19 cellular contexts compared by ENCODE assay signal in the genomic region with DNA sequence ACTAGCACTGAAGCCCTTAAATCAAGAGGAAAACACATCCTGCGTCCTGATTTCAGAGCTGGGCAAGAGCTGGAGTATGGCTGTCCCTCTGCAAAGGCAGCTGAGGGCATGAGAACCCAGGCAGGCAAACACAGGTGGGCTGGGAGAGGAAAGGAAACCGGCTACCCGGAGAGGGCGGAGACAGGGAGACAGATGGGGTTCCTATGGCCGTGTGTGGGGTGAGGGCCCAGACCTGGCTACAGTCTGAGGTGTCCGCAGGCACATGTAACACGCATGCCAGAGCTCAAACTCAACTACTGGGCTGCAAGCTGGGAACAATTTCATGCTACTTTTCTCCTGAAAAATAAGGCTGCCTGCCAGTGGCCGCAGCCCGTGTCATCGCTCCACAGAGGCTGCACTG. TPM values are rescaled to one million over a fixed set of nuclear protein-coding genes. Genes with fewer than 3 reads are reported as not detected.
DNase-seq lines count a peak whose midpoint lies in the region; ATAC-seq and TF ChIP-seq lines count a peak whose summit lies in the region.
"Had no signal": no experiment of that assay in that cellular context is flagged by ENCODE, and none has a peak within 500 bp of the region (broad histone marks: within the 10 kb centered on the region; RNA-seq: fewer than 3 reads in every experiment).

No MANE protein-coding gene starts in this region.

- peaks cover 12% of the 10 kb centered on the region for H3K4me1 ChIP-seq in testis

- peak overlapping the region; percentile 47 for H3K4me3 Mint-ChIP-seq in activated naive CD8-positive, alpha-beta T cell treated with anti-CD3 and anti-CD28 coated beads for 36 hours

- TF ChIP-seq POLR2A in testis (IDR thresholded peaks at IDR 0.05), result no peak

- H3K27ac Mint-ChIP-seq in activated naive CD8-positive, alpha-beta T cell treated with anti-CD3 and anti-CD28 coated beads for 36 hours, result no peak overlapping the region

- in situ Hi-C loops in KBM-7 (cut with MboI; ENCODE audit: low pct_unique_long_range_greater_than_20kb, low sequenced_read_pairs), result no loop called here

- no peak overlapping the region for H3K27ac ChIP-seq in testis
- H3K27ac ChIP-seq: pancreas had no signal

- peak; percentile 27 for DNase-seq in activated effector memory CD4-positive, alpha-beta T cell treated with anti-CD3 and anti-CD28 coated beads, Interleukin-2, amount 50 U/mL, for 16 hours
- DNase-seq in activated effector memory CD4-positive, alpha-beta T cell treated with Interleukin-2 at 50 U/mL for 16 hours, result no peak
- DNase-seq in activated naive CD8-positive, alpha-beta T cell treated with anti-CD3 and anti-CD28 coated beads for 36 hours, result no peak
- DNase-seq in mesenteric fat pad (ENCODE audit: low spot score) (peak; percentile 55), testis (peak; percentile 10), NCI-H1694 treated with DMSO at 0.1 percent for 48 hours (lab: John Stamatoyannopoulos, UW) (no peak), KBM-7 (no peak)
- DNase-seq: foreskin melanocyte; GDM1; IMR-90; mesendoderm; MV-4-11; NCI-H774; stimulated activated CD4-positive, alpha-beta T cell treated with anti-CD3 and anti-CD28 coated beads, Interleukin-12 subunit alpha, Interleukin-12 subunit beta, amount 100 ng/mL, for 4 hours had no signal

- no peak for TF ChIP-seq CTCF in testis (IDR thresholded peaks at IDR 0.05)

- ATAC-seq in HG02840 (IDR thresholded peaks at IDR 0.05; ENCODE audit: low FRiP score, unreplicated experiment), result no peak
- ATAC-seq: HCT116, pancreas, WTC11 had no signal

- no peaks in the 10 kb centered on the region for H3K27me3 Mint-ChIP-seq in activated naive CD8-positive, alpha-beta T cell treated with anti-CD3 and anti-CD28 coated beads for 36 hours

- no peak overlapping the region for H3K4me3 ChIP-seq in testis
- H3K4me3 ChIP-seq: pancreas had no signal

- H3K27me3 ChIP-seq in testis, result no peaks in the 10 kb centered on the region
- H3K27me3 ChIP-seq: pancreas had no signal

- peaks cover 27% of the 10 kb centered on the region for H3K4me1 Mint-ChIP-seq in activated naive CD8-positive, alpha-beta T cell treated with anti-CD3 and anti-CD28 coated beads for 36 hours

- peaks cover 11% of the 10 kb centered on the region for H3K36me3 Mint-ChIP-seq in activated naive CD8-positive, alpha-beta T cell treated with anti-CD3 and anti-CD28 coated beads for 36 hours

- H3K36me3 ChIP-seq in testis (ENCODE audit: low read depth, missing control alignments), result no peaks in the 10 kb centered on the region

- no peaks in the 10 kb centered on the region for H3K9me3 ChIP-seq in testis
- H3K9me3 ChIP-seq: pancreas had no signal

- H3K9me3 Mint-ChIP-seq in activated naive CD8-positive, alpha-beta T cell treated with anti-CD3 and anti-CD28 coated beads for 36 hours, result no peaks in the 10 kb centered on the region
- H3K9me3 Mint-ChIP-seq: WTC11 had no signal

- 88 to 93% methylated on average over 10 of the region's 10 CpGs for WGBS in testis, 2 donors

- intact Hi-C loops in testis (cut with DNase I; ENCODE audit: low total_unique reads), result no loop called here

RNA-seq across cellular contexts. Expression of gene COPS9, which starts 2.7 kb away (rescaled TPM):
- 100 to 1,000 TPM; 155 to 158 TPM for total RNA-seq in activated naive CD8-positive, alpha-beta T cell treated with anti-CD3 and anti-CD28 coated beads for 36 hours
- total RNA-seq in mesenteric fat pad (118 TPM), testis (100 to 1,000 TPM; 170 to 201 TPM)
- polyA plus RNA-seq in testis (ENCODE audit: insufficient read depth, low read depth, low replicate concordance), result 167 TPM

RNA-seq across cellular contexts. Expression of gene OTOS, which starts 7.1 kb away (rescaled TPM):
- not detected for total RNA-seq in activated naive CD8-positive, alpha-beta T cell treated with anti-CD3 and anti-CD28 coated beads for 36 hours
- total RNA-seq in mesenteric fat pad (not detected), testis (1 to 10 TPM in 1 of 2 donors, not detected in 1; 1.5 TPM)
- polyA plus RNA-seq in testis (ENCODE audit: insufficient read depth, low read depth, low replicate concordance), result 1.2 TPM
- total RNA-seq: IMR-90, pancreas, WTC11 had no signal
- polyA plus RNA-seq: AG04450, pancreas had no signal

Comparison
In these comparisons a context has a peak if more than half of its experiments do, and no peak if none do; other contexts are left out.
1. DNase-seq: peak in activated effector memory CD4-positive, alpha-beta T cell treated with anti-CD3 and anti-CD28 coated beads, Interleukin-2, amount 50 U/mL, for 16 hours (single experiment), mesenteric fat pad (single experiment) and testis (single experiment); none in activated effector memory CD4-positive, alpha-beta T cell treated with Interleukin-2 at 50 U/mL for 16 hours (single experiment), activated naive CD8-positive, alpha-beta T cell treated with anti-CD3 and anti-CD28 coated beads for 36 hours (single experiment), NCI-H1694 treated with DMSO at 0.1 percent for 48 hours (single experiment) and KBM-7 (single experiment).